ENCODE assay signal across 8 cellular contexts in genomic region chr6:87702589-87702945, GRCh38. TPM values are rescaled to one million over a fixed set of nuclear protein-coding genes. Genes with fewer than 3 reads are reported as not detected.
DNase-seq lines count a peak whose midpoint lies in the region; ATAC-seq, FAIRE-seq and TF ChIP-seq lines count a peak whose summit lies in the region.

No MANE protein-coding gene starts in this region.

- no peak for TF ChIP-seq RAD21 in A549 (conservative IDR thresholded peaks at IDR 0.05 in 1 of 2, IDR thresholded peaks at IDR 0.05 in 1 of 2)

- WGBS in A549 (ENCODE audit: missing lambda C conversion rate) = 5% methylated on average over 7 of the region's 7 CpGs

- POLR2A ChIA-PET in A549 (lab: Yijun Ruan, JAX) = interaction anchor here (0.8 to 2.0 kb wide), 7 partner anchors 12 to 113 kb away, joined by 3 to 14 read pairs (median 6); partner anchors contain the start of genes ORC3 and RARS2

- H3K4me3 ChIP-seq in A549 = peak overlapping the region; percentile 80
- H3K4me3 ChIP-seq in SK-N-MC = peak overlapping the region; percentile 84
- H3K4me3 ChIP-seq in epithelial cell of proximal tubule (ENCODE audit: low read depth, low read length) = peak overlapping the region; percentile 95

- ATAC-seq in A549 (peak in 1 of 2 experiments; percentile 17; a peak in 3 of 6 replicates), GM18861 (IDR thresholded peaks at IDR 0.05; ENCODE audit: unreplicated experiment) (peak; percentile 8), HG03520 (IDR thresholded peaks at IDR 0.05; ENCODE audit: unreplicated experiment) (peak; percentile 14), omental fat pad (ENCODE audit: low FRiP score) (peak; percentile 37)

- H3K4me2 ChIP-seq in A549 = peak overlapping the region; percentile 82

- H3K27ac ChIP-seq in A549 = peak overlapping the region; percentile 83 to 86
- peak overlapping the region; percentile 95 for H3K27ac ChIP-seq in SK-N-MC

- CTCF ChIA-PET in A549 (lab: Yijun Ruan, JAX) = interaction anchor here (1.8 kb wide), 1 partner anchor 130 kb away, joined by 8 read pairs; no protein-coding TSS in a partner anchor

- H3K4me1 ChIP-seq in A549 = peaks cover 53% of the 10 kb centered on the region

- no peaks in the 10 kb centered on the region for H3K9me3 ChIP-seq in A549
- no peaks in the 10 kb centered on the region for H3K9me3 ChIP-seq in SK-N-MC (ENCODE audit: low read depth, low read length)

- FAIRE-seq in A549 (lab: Jason Lieb, UNC) = no peak

- no peak for TF ChIP-seq POLR2A in A549 (IDR thresholded peaks at IDR 0.05; ENCODE audit: low read length)

- H3K36me3 ChIP-seq in SK-N-MC (ENCODE audit: insufficient read depth, low read length) = peaks cover 3% of the 10 kb centered on the region; the same call in 1 of the 2 replicates

- no peak for TF ChIP-seq EP300 in A549 (IDR thresholded peaks at IDR 0.05)

- TF ChIP-seq CTCF in A549 (IDR thresholded peaks at IDR 0.05) (no peak), epithelial cell of proximal tubule (conservative IDR thresholded peaks at IDR 0.05; ENCODE audit: low read depth, low read length) (no peak), omental fat pad (IDR thresholded peaks at IDR 0.05) (no peak)

- H3K9ac ChIP-seq in SK-N-MC (ENCODE audit: insufficient read length) = peak overlapping the region; percentile 85

- DNase-seq in A549 (ENCODE audit: low read depth in 1 of 2, low spot score in 1 of 2) = peak in 1 of 2 experiments; percentile 46
- DNase-seq in SK-N-MC (ENCODE audit: low read depth, low spot score) = no peak
- DNase-seq in epithelial cell of proximal tubule (ENCODE audit: low read depth) = no peak
- no peak for DNase-seq in omental fat pad (ENCODE audit: low spot score)
- DNase-seq in activated effector memory CD4-positive, alpha-beta T cell treated with anti-CD3 and anti-CD28 coated beads, Interleukin-2, amount 50 U/mL, for 16 hours = no peak
- no peak for DNase-seq in NCI-H2081 treated with DMSO at 0.1 percent for 48 hours (lab: John Stamatoyannopoulos, UW)

TF ChIP-seq in A549, 52 proteins besides CTCF, POLR2A, EP300 and RAD21:
- TF ChIP-seq ZSCAN20 (CRISPR knock-in tag; IDR thresholded peaks at IDR 0.05) = no peak
- TF ChIP-seq FOXS1 (CRISPR knock-in tag; IDR thresholded peaks at IDR 0.05) = no peak
- TF ChIP-seq CEBPB (IDR thresholded peaks at IDR 0.05) = 0 out of 4 replicates have a peak, but pooled peaks of 1 of the 2 experiments have one; percentile 17
- TF ChIP-seq NFE2L2 (conservative IDR thresholded peaks at IDR 0.05; ENCODE audit: low read length) = no peak

RNA-seq across cellular contexts. Expression of gene AKIRIN2, which starts 0.5 kb away (rescaled TPM):
- polyA plus RNA-seq in A549 (2011; rRNA removed) (23.7 and 28.8 TPM in 2 replicates), A549 (2017; fragmentation: RNase III; extraction: RNeasy Plus Mini Kit Qiagen cat#74134 plus additional on column Dnase treatment) (39.1 to 41.6 TPM (median 40.1 TPM) in 3 replicates)
- 28.6 and 32.2 TPM in 2 replicates for polyA plus RNA-seq in A549 (2012; cell fraction: cytosol; rRNA removed)
- 28.2 and 33.2 TPM in 2 replicates for polyA plus RNA-seq in A549 (2012; cell fraction: nucleus; rRNA removed)
- 13.6 and 20.5 TPM in 2 replicates for polyA minus RNA-seq in A549 (2011; rRNA and poly(A)+ RNA removed)
- total RNA-seq in epithelial cell of proximal tubule (23.6 and 25.0 TPM in 2 replicates), omental fat pad (10 to 100 TPM; 22.9 to 41.6 (median 34.6) TPM)
